Comparison of ENCODE assay signal across 16 cellular contexts in the genomic region with DNA sequence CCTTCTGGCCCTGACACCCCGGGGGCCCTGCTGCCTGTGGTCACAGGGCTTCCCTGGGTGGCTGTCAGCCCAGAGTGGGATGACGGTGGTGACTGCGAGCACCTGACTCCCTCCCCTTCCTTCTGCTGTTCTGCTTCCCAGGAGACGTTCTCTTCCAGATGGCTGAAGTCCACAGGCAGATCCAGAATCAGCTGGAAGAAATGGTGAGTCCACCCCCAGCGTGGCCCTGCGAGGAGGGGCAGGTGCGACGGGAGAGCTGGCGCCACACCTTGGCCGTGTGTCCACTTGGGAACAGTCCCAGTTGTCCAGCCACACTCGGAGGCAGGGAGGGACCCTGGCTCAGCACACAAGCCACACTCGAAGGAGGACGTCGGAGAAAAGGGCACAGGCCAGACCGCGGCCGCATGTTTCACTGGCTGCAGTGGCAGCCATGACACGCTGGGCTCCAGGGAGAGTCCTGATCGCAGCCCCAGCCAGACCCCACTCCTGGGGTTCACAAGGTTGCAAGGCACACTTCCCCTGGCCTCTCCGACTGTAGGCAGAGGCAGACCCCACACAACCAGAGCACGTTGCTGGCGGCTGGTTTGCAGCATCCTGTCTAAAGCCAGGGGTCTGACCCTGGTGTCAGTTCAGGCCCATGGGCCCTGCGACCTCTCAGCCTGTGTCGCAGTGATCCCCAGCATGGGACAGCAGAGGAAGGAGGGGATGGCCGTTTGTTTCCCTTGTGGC. TPM values are rescaled to one million over a fixed set of nuclear protein-coding genes. Genes with fewer than 3 reads are reported as not detected.
DNase-seq lines count a peak whose midpoint lies in the region; ATAC-seq and TF ChIP-seq lines count a peak whose summit lies in the region.
"Had no signal": no experiment of that assay in that cellular context is flagged by ENCODE, and none has a peak within 500 bp of the region (broad histone marks: within the 10 kb centered on the region; RNA-seq: fewer than 3 reads in every experiment).

No MANE protein-coding gene starts in this region.

- H3K4me1 ChIP-seq in body of pancreas: peaks cover 28% of the 10 kb centered on the region
- H3K4me1 ChIP-seq in heart right ventricle: peaks cover 10 to 43% (median 33%) of the 10 kb centered on the region in 9 donors
- H3K4me1 ChIP-seq in mucosa of stomach (ENCODE audit: control insufficient read depth, insufficient read depth, low read length): peaks cover 86% of the 10 kb centered on the region
- peaks cover 43% of the 10 kb centered on the region for H3K4me1 ChIP-seq in upper lobe of right lung

- no peaks in the 10 kb centered on the region for H3K9me3 Mint-ChIP-seq in activated T-helper 1 cell treated with anti-CD3 and anti-CD28 coated beads, Interleukin-12 subunit alpha, Interleukin-12 subunit beta, Interleukin-2, Interleukin-4 antibody, amounts not matched to agents 30 ng/mL and 10 ng/mL and 1 ng/mL, durations not matched to agents 14 hours and 24 hours and 36 hours
- H3K9me3 Mint-ChIP-seq: activated T-helper 17 cell treated with anti-CD3 and anti-CD28 coated beads, Interleukin-2, amount 50 U/mL, for 72 hours; CD4-positive, alpha-beta T cell; neural progenitor cell; stimulated activated naive B cell treated with anti-CD40 and anti-IgM and Interleukin-4, amounts not matched to agents 10 μg/mL and 1 μg/mL and 100 μg/mL, for 72 hours had no signal

- TF ChIP-seq CTCF in body of pancreas (IDR thresholded peaks at IDR 0.05): peak in 1 of 7 experiments; percentile 9
- TF ChIP-seq CTCF in heart right ventricle (IDR thresholded peaks at IDR 0.05): no peak
- TF ChIP-seq CTCF in upper lobe of right lung (IDR thresholded peaks at IDR 0.05): no peak

- H3K36me3 ChIP-seq in body of pancreas (replicated peaks in 1 of 2; ENCODE audit: insufficient read depth in 1 of 2, low read depth in 2 of 2) (no peaks in the 10 kb centered on the region), heart right ventricle (peaks cover 0 to 37% (median 0%) of the 10 kb centered on the region in 9 donors), mucosa of stomach (ENCODE audit: control insufficient read depth, insufficient read depth, low read length) (peaks cover 8% of the 10 kb centered on the region), upper lobe of right lung (peaks cover 30% of the 10 kb centered on the region)
- H3K36me3 ChIP-seq: neural progenitor cell had no signal

- intact Hi-C loops in body of pancreas (cut with DNase I) (no loop called here), heart right ventricle (cut with DNase I) (loop anchor here in 1 of 10 donors (5.0 kb wide), 1 partner anchor 48 kb away; a partner anchor contains a TSS), upper lobe of right lung (cut with DNase I) (no loop called here)
- intact Hi-C loops in activated T-helper 1 cell treated with anti-CD3 and anti-CD28 coated beads, Interleukin-12 subunit alpha, Interleukin-12 subunit beta, Interleukin-2, Interleukin-4 antibody, amounts not matched to agents 30 ng/mL and 10 ng/mL and 1 ng/mL, durations not matched to agents 14 hours and 24 hours and 36 hours (cut with micrococcal nuclease): no loop called here

- TF ChIP-seq POLR2A in body of pancreas (IDR thresholded peaks at IDR 0.05): peak in 1 of 3 donors; percentile 24

- no peaks in the 10 kb centered on the region for H3K27me3 Mint-ChIP-seq in activated T-helper 1 cell treated with anti-CD3 and anti-CD28 coated beads, Interleukin-12 subunit alpha, Interleukin-12 subunit beta, Interleukin-2, Interleukin-4 antibody, amounts not matched to agents 30 ng/mL and 10 ng/mL and 1 ng/mL, durations not matched to agents 14 hours and 24 hours and 36 hours (ENCODE audit: insufficient read depth)
- H3K27me3 Mint-ChIP-seq: activated T-helper 17 cell treated with anti-CD3 and anti-CD28 coated beads, Interleukin-2, amount 50 U/mL, for 72 hours; CD4-positive, alpha-beta T cell; stimulated activated naive B cell treated with anti-CD40 and anti-IgM and Interleukin-4, amounts not matched to agents 10 μg/mL and 1 μg/mL and 100 μg/mL, for 72 hours had no signal

- H3K27me3 ChIP-seq in body of pancreas (no peaks in the 10 kb centered on the region), heart right ventricle (no peaks in the 10 kb centered on the region), mucosa of stomach (ENCODE audit: control insufficient read depth, insufficient read depth, low read length) (no peaks in the 10 kb centered on the region), upper lobe of right lung (no peaks in the 10 kb centered on the region)
- H3K27me3 ChIP-seq: neural progenitor cell had no signal

- H3K9me3 ChIP-seq in body of pancreas: no peaks in the 10 kb centered on the region
- H3K9me3 ChIP-seq in heart right ventricle: no peaks in the 10 kb centered on the region
- H3K9me3 ChIP-seq in mucosa of stomach (ENCODE audit: control insufficient read depth, low read length): no peaks in the 10 kb centered on the region
- no peaks in the 10 kb centered on the region for H3K9me3 ChIP-seq in upper lobe of right lung

- H3K27ac Mint-ChIP-seq in activated T-helper 1 cell treated with anti-CD3 and anti-CD28 coated beads, Interleukin-12 subunit alpha, Interleukin-12 subunit beta, Interleukin-2, Interleukin-4 antibody, amounts not matched to agents 30 ng/mL and 10 ng/mL and 1 ng/mL, durations not matched to agents 14 hours and 24 hours and 36 hours: no peak overlapping the region
- H3K27ac Mint-ChIP-seq: activated CD8-positive, alpha-beta T cell treated with anti-CD3 and anti-CD28 coated beads, Interleukin-2, amount 10 ng/mL, durations not matched to agents 7 days and 5 days; activated T-helper 17 cell treated with anti-CD3 and anti-CD28 coated beads, Interleukin-2, amount 50 U/mL, for 72 hours; CD4-positive, alpha-beta T cell; stimulated activated naive B cell treated with anti-CD40 and anti-IgM and Interleukin-4, amounts not matched to agents 10 μg/mL and 1 μg/mL and 100 μg/mL, for 72 hours had no signal

- H3K4me3 Mint-ChIP-seq in activated T-helper 1 cell treated with anti-CD3 and anti-CD28 coated beads, Interleukin-12 subunit alpha, Interleukin-12 subunit beta, Interleukin-2, Interleukin-4 antibody, amounts not matched to agents 30 ng/mL and 10 ng/mL and 1 ng/mL, durations not matched to agents 14 hours and 24 hours and 36 hours: no peak overlapping the region
- H3K4me3 Mint-ChIP-seq: activated CD8-positive, alpha-beta T cell treated with anti-CD3 and anti-CD28 coated beads, Interleukin-2, amount 10 ng/mL, durations not matched to agents 7 days and 5 days; activated T-helper 17 cell treated with anti-CD3 and anti-CD28 coated beads, Interleukin-2, amount 50 U/mL, for 72 hours; CD4-positive, alpha-beta T cell; neural progenitor cell; stimulated activated naive B cell treated with anti-CD40 and anti-IgM and Interleukin-4, amounts not matched to agents 10 μg/mL and 1 μg/mL and 100 μg/mL, for 72 hours had no signal

- ATAC-seq in body of pancreas (peak; percentile 77), heart right ventricle (peak; percentile 13 to 68 (median 32)), upper lobe of right lung (peak; percentile 48), HG02852 (IDR thresholded peaks at IDR 0.05; ENCODE audit: unreplicated experiment) (no peak)
- ATAC-seq: activated CD8-positive, alpha-beta T cell treated with anti-CD3 and anti-CD28 coated beads, Interleukin-2, amount 10 ng/mL, durations not matched to agents 7 days and 5 days; activated T-helper 17 cell treated with anti-CD3 and anti-CD28 coated beads, Interleukin-2, amount 50 U/mL, for 72 hours; stimulated activated naive B cell treated with anti-CD40 and anti-IgM and Interleukin-4, amounts not matched to agents 10 μg/mL and 1 μg/mL and 100 μg/mL, for 72 hours had no signal

- no peaks in the 10 kb centered on the region for H3K4me1 Mint-ChIP-seq in activated T-helper 1 cell treated with anti-CD3 and anti-CD28 coated beads, Interleukin-12 subunit alpha, Interleukin-12 subunit beta, Interleukin-2, Interleukin-4 antibody, amounts not matched to agents 30 ng/mL and 10 ng/mL and 1 ng/mL, durations not matched to agents 14 hours and 24 hours and 36 hours (ENCODE audit: low read depth)
- H3K4me1 Mint-ChIP-seq: activated T-helper 17 cell treated with anti-CD3 and anti-CD28 coated beads, Interleukin-2, amount 50 U/mL, for 72 hours had no signal

- H3K9ac ChIP-seq in mucosa of stomach (ENCODE audit: low read length): peak overlapping the region; percentile 41
- H3K9ac ChIP-seq: neural progenitor cell had no signal

- DNase-seq in body of pancreas (peak; percentile 66 to 92 (median 88)), heart right ventricle (peak in 1 of 2 donors; percentile 36), upper lobe of right lung (peak; percentile 86), NCI-H2107 treated with DMSO at 0.1 percent for 48 hours (lab: John Stamatoyannopoulos, UW; ENCODE audit: unreplicated experiment) (no peak)
- DNase-seq in activated T-helper 1 cell treated with anti-CD3 and anti-CD28 coated beads, Interleukin-12 subunit alpha, Interleukin-12 subunit beta, Interleukin-2, Interleukin-4 antibody, amounts not matched to agents 30 ng/mL and 10 ng/mL and 1 ng/mL, durations not matched to agents 14 hours and 24 hours and 36 hours (ENCODE audit: low spot score): no peak
- DNase-seq: activated CD8-positive, alpha-beta T cell treated with anti-CD3 and anti-CD28 coated beads, Interleukin-2, amount 10 ng/mL, durations not matched to agents 7 days and 5 days; CD4-positive, alpha-beta T cell; IMR-90; NCI-H1048; OCI-M1; stimulated activated naive B cell treated with anti-CD40 and anti-IgM and Interleukin-4, amounts not matched to agents 10 μg/mL and 1 μg/mL and 100 μg/mL, for 72 hours had no signal

- no peaks in the 10 kb centered on the region for H3K36me3 Mint-ChIP-seq in activated T-helper 1 cell treated with anti-CD3 and anti-CD28 coated beads, Interleukin-12 subunit alpha, Interleukin-12 subunit beta, Interleukin-2, Interleukin-4 antibody, amounts not matched to agents 30 ng/mL and 10 ng/mL and 1 ng/mL, durations not matched to agents 14 hours and 24 hours and 36 hours (ENCODE audit: low read depth)
- H3K36me3 Mint-ChIP-seq: stimulated activated naive B cell treated with anti-CD40 and anti-IgM and Interleukin-4, amounts not matched to agents 10 μg/mL and 1 μg/mL and 100 μg/mL, for 72 hours had no signal

- H3K27ac ChIP-seq in body of pancreas: peak overlapping the region; percentile 56 to 67 (median 64)
- H3K27ac ChIP-seq in heart right ventricle: peak overlapping the region in 2 of 10 donors; percentile 13 to 87
- H3K27ac ChIP-seq in upper lobe of right lung: peak overlapping the region; percentile 79
- H3K27ac ChIP-seq: neural progenitor cell had no signal

- no peak overlapping the region for H3K4me3 ChIP-seq in body of pancreas
- H3K4me3 ChIP-seq in heart right ventricle: no peak overlapping the region
- H3K4me3 ChIP-seq in mucosa of stomach (ENCODE audit: low read length): no peak overlapping the region
- no peak overlapping the region for H3K4me3 ChIP-seq in upper lobe of right lung
- H3K4me3 ChIP-seq: neural progenitor cell, smooth muscle cell had no signal

- WGBS in body of pancreas, 2 donors: 37 to 41% methylated on average over 11 to 22 of the region's 25 CpGs
- 64 to 73% methylated on average over 25 of the region's 25 CpGs for WGBS in heart right ventricle, 2 donors

RNA-seq across cellular contexts. Expression of a gene that starts 49.9 kb away (rescaled TPM):
- 10 to 100 TPM in 1 of 2 donors, 1 to 10 TPM in 1; 8.0 to 11.5 TPM for total RNA-seq in body of pancreas
- 10 to 100 TPM in 9 of 10 donors, 1 to 10 TPM in 1; 9.5 to 25.8 (median 13.8) TPM for total RNA-seq in heart right ventricle
- polyA plus RNA-seq in heart right ventricle: 10 to 100 TPM; 16.1 to 18.7 TPM
- total RNA-seq in upper lobe of right lung: 139 TPM
- 4.3 and 5.8 TPM in 2 replicates for total RNA-seq in activated T-helper 1 cell treated with anti-CD3 and anti-CD28 coated beads, Interleukin-12 subunit alpha, Interleukin-12 subunit beta, Interleukin-2, Interleukin-4 antibody, amounts not matched to agents 30 ng/mL and 10 ng/mL and 1 ng/mL, durations not matched to agents 14 hours and 24 hours and 36 hours

Comparison
In these comparisons a context has a peak if more than half of its experiments do, and no peak if none do; other contexts are left out.
1. DNase-seq: peak in body of pancreas (4 of 4) and upper lobe of right lung (single experiment); none in NCI-H2107 treated with DMSO at 0.1 percent for 48 hours (single experiment) and activated T-helper 1 cell treated with anti-CD3 and anti-CD28 coated beads, Interleukin-12 subunit alpha, Interleukin-12 subunit beta, Interleukin-2, Interleukin-4 antibody, amounts not matched to agents 30 ng/mL and 10 ng/mL and 1 ng/mL, durations not matched to agents 14 hours and 24 hours and 36 hours (single experiment).